Comparison of ENCODE assay signal across 8 cellular contexts in genomic region chr13:27826379-27827353, GRCh38. TPM values are rescaled to one million over a fixed set of nuclear protein-coding genes. Genes with fewer than 3 reads are reported as not detected.
DNase-seq lines count a peak whose midpoint lies in the region; ATAC-seq and TF ChIP-seq lines count a peak whose summit lies in the region.

No MANE protein-coding gene starts in this region.

- peaks cover 8% of the 10 kb centered on the region for H3K27me3 ChIP-seq in DND-41 (ENCODE audit: insufficient read depth, low read length, poor library complexity)
- H3K27me3 ChIP-seq in fibroblast of lung (ENCODE audit: control insufficient read depth, insufficient read depth, low read length): peaks cover 4% of the 10 kb centered on the region

- no peaks in the 10 kb centered on the region for H3K9me3 Mint-ChIP-seq in IgD-negative memory B cell
- H3K9me3 Mint-ChIP-seq in natural killer cell: no peaks in the 10 kb centered on the region

- H3K36me3 ChIP-seq in DND-41 (ENCODE audit: insufficient read depth, low read length): no peaks in the 10 kb centered on the region
- H3K36me3 ChIP-seq in fibroblast of lung (ENCODE audit: control insufficient read depth, insufficient read depth, low read length): no peaks in the 10 kb centered on the region

- H3K9me3 ChIP-seq in DND-41 (ENCODE audit: insufficient read depth, low read length, severe bottlenecking): no peaks in the 10 kb centered on the region
- H3K9me3 ChIP-seq in fibroblast of lung (ENCODE audit: control insufficient read depth, insufficient read depth, low read depth, low read length): no peaks in the 10 kb centered on the region

- H4K20me1 ChIP-seq in DND-41 (ENCODE audit: insufficient read depth, low read length) (no peaks in the 10 kb centered on the region), fibroblast of lung (ENCODE audit: control insufficient read depth, extremely low read depth, insufficient read depth, low read length) (no peaks in the 10 kb centered on the region)

- H2AFZ ChIP-seq in DND-41 (ENCODE audit: low read depth, low read length) (peak overlapping the region; percentile 70), fibroblast of lung (ENCODE audit: low read length) (peak overlapping the region; percentile 23)

- H3K4me2 ChIP-seq in DND-41 (ENCODE audit: insufficient read depth, low read length) (peak overlapping the region; percentile 67), fibroblast of lung (ENCODE audit: extremely low read depth, insufficient read depth, low read length) (no peak overlapping the region)

- peak overlapping the region in 1 of 2 experiments; percentile 49; a peak in 2 of 4 replicates for H3K4me3 ChIP-seq in DND-41 (ENCODE audit: low read depth in 1 of 2, low read length in 2 of 2)
- peak overlapping the region in 2 of 4 experiments; percentile 43 to 48 for H3K4me3 ChIP-seq in fibroblast of lung (replicated peaks in 1 of 4; ENCODE audit: control extremely low read depth in 1 of 4, insufficient read depth in 1 of 4, low read depth in 3 of 4, low read length in 4 of 4)

- H3K27ac Mint-ChIP-seq in IgD-negative memory B cell (peak overlapping the region in 2 of 3 donors; percentile 44 to 46), natural killer cell (no peak overlapping the region)

- ATAC-seq in DND-41 (ENCODE audit: insufficient read depth, low read depth) (peak; percentile 90), natural killer cell (peak; percentile 61 to 63 (median 61)), GM21526 (IDR thresholded peaks at IDR 0.05; ENCODE audit: low FRiP score, unreplicated experiment) (no peak)

- H3K4me1 Mint-ChIP-seq in IgD-negative memory B cell: peaks cover 0 to 3% (median 0%) of the 10 kb centered on the region in 3 donors
- H3K4me1 Mint-ChIP-seq in natural killer cell: peaks cover 5 to 9% of the 10 kb centered on the region in 2 donors

- peaks cover 39% of the 10 kb centered on the region for H3K27me3 Mint-ChIP-seq in IgD-negative memory B cell
- H3K27me3 Mint-ChIP-seq in natural killer cell (ENCODE audit: low read depth in 2 of 2): peaks cover 56 to 72% of the 10 kb centered on the region in 2 donors

- peak overlapping the region in 3 of 4 donors; percentile 1 to 51 (median 27) for H3K4me3 Mint-ChIP-seq in IgD-negative memory B cell
- H3K4me3 Mint-ChIP-seq in natural killer cell: no peak overlapping the region

- peak overlapping the region; percentile 37 for H3K9ac ChIP-seq in DND-41 (ENCODE audit: low read depth, low read length)
- no peak overlapping the region for H3K9ac ChIP-seq in fibroblast of lung (ENCODE audit: insufficient read depth, low read length)

- intact Hi-C loops in natural killer cell (cut with micrococcal nuclease): loop anchor here (1.0 to 2.0 kb wide), 5 partner anchors 293 to 842 kb away; no protein-coding TSS in a partner anchor

- DNase-seq in DND-41 (peak; percentile 83), OCI-M2 (lab: John Stamatoyannopoulos, UW; ENCODE audit: unreplicated experiment) (peak; percentile 44), fibroblast of lung (ENCODE audit: low read depth in 2 of 2) (peak; percentile 74 to 88), natural killer cell (peak; percentile 62)
- peak; percentile 80 to 83 for DNase-seq in activated T-cell treated with anti-CD3 and anti-CD28 coated beads, Interleukin-2, amount 50 U/mL, for 48 hours
- peak; percentile 23 to 40 for DNase-seq in stimulated activated CD8-positive, alpha-beta memory T cell treated with anti-CD3 and anti-CD28 coated beads, Interleukin-7, amount 100 ng/mL, for 48 hours (ENCODE audit: extremely low read depth in 1 of 2, low read depth in 1 of 2)

- no peak overlapping the region for H3K27ac ChIP-seq in DND-41 (ENCODE audit: low read length)
- no peak overlapping the region for H3K27ac ChIP-seq in fibroblast of lung (ENCODE audit: insufficient read depth, low read length)

- H3K79me2 ChIP-seq in DND-41 (ENCODE audit: insufficient read depth, low read length) (no peaks in the 10 kb centered on the region), fibroblast of lung (ENCODE audit: control insufficient read depth, insufficient read depth, low read length) (no peaks in the 10 kb centered on the region)

- peaks cover 19% of the 10 kb centered on the region for H3K4me1 ChIP-seq in DND-41 (ENCODE audit: insufficient read depth, low read length)
- H3K4me1 ChIP-seq in fibroblast of lung (ENCODE audit: control insufficient read depth, extremely low read depth, insufficient read depth, low read length): no peaks in the 10 kb centered on the region

- TF ChIP-seq CTCF in DND-41 (IDR thresholded peaks at IDR 0.05; ENCODE audit: borderline replicate concordance, extremely low read depth, low read length, poor library complexity, severe bottlenecking) (peak; percentile 93), fibroblast of lung (conservative IDR thresholded peaks at IDR 0.05 in 1 of 2, IDR thresholded peaks at IDR 0.05 in 1 of 2; ENCODE audit: low read depth in 1 of 2, low read length in 2 of 2) (peak; percentile 82 to 88), natural killer cell (IDR thresholded peaks at IDR 0.05) (peak; percentile 74)

- no peaks in the 10 kb centered on the region for H3K36me3 Mint-ChIP-seq in IgD-negative memory B cell
- no peaks in the 10 kb centered on the region for H3K36me3 Mint-ChIP-seq in natural killer cell

RNA-seq across cellular contexts. Expression of gene GSX1, which starts 34.4 kb away (rescaled TPM):
- polyA plus RNA-seq in IgD-negative memory B cell (not detected), fibroblast of lung (not detected in 2 replicates)
- total RNA-seq in fibroblast of lung (not detected in 2 replicates), natural killer cell (not detected)
- polyA plus RNA-seq in fibroblast of lung (2012): not detected in 2 replicates
- polyA minus RNA-seq in fibroblast of lung (ENCODE audit: low replicate concordance): not detected in 2 replicates

Comparison
In these comparisons a context has a peak if more than half of its experiments do, and no peak if none do; other contexts are left out.
1. DNase-seq: peak in every context shown above with its lines; median percentile 83 in DND-41; 82 in activated T-cell treated with anti-CD3 and anti-CD28 coated beads, Interleukin-2, amount 50 U/mL, for 48 hours; 81 in fibroblast of lung; 62 in natural killer cell; 44 in OCI-M2; 32 in stimulated activated CD8-positive, alpha-beta memory T cell treated with anti-CD3 and anti-CD28 coated beads, Interleukin-7, amount 100 ng/mL, for 48 hours.
2. H3K27ac Mint-ChIP-seq: peak in IgD-negative memory B cell (2 of 3); none in natural killer cell (0 of 2).
3. Peak in every context shown above with its lines, with median percentiles within 50 percentile points of each other: CTCF ChIP-seq.